11 cellular contexts compared by ENCODE assay signal in the genomic region with DNA sequence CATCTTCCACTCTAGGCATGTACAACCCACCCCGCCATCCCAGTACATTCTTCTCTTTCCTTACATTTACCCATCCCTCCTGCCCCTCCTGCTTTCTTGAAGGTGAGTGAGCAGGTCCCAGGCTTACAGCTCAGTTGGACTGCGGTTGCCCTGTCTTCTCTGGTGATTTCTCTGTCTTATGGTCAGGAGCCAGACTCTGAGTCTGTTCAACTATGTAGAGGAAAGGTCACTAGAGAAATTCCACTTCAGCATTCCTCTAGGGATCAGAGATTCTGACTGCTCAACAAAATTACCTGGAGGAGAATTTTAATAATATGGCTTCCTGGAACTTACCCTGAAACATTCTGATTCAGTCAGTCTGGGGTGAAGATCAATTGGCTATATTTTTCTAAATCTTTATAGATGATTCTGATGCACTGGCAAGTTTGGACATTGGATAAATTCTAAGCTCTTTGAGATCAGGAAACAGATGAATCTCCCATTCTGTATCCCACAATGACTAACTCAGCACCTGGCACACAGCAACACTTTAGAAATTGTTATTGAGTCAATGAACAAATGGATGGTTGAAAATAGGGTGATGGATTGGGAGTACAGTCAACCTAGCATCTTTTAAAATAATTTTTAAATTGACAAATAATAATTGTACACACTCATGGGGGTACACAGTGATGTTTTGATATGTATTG.
DNase-seq lines count a peak whose midpoint lies in the region; ATAC-seq and TF ChIP-seq lines count a peak whose summit lies in the region.
"Had no signal": no experiment of that assay in that cellular context is flagged by ENCODE, and none has a peak within 500 bp of the region (broad histone marks: within the 10 kb centered on the region; RNA-seq: fewer than 3 reads in every experiment).

No MANE protein-coding gene starts in this region.

- CTCF ChIA-PET in Caco-2 (lab: Charles Lee): no interaction called here

- H3K27ac ChIP-seq in duodenal mucosa (ENCODE audit: low read depth, low read length): peak overlapping the region; percentile 3
- H3K27ac ChIP-seq: lower lobe of right lung had no signal

- H3K4me1 ChIP-seq in Caco-2 (peaks cover 60% of the 10 kb centered on the region), duodenal mucosa (ENCODE audit: control insufficient read depth in 1 of 2, insufficient read depth in 2 of 2, low read length in 2 of 2) (peaks cover 43 to 56% of the 10 kb centered on the region in 2 donors)

- H3K27ac Mint-ChIP-seq in Caco-2 (ENCODE audit: unreplicated experiment) (peak overlapping the region; percentile 63), osteocyte (ENCODE audit: unreplicated experiment) (peak overlapping the region; percentile 94), endothelial cell (ENCODE audit: unreplicated experiment) (no peak overlapping the region)

- H3K36me3 Mint-ChIP-seq in Caco-2 (ENCODE audit: insufficient read depth, unreplicated experiment) (peaks cover 6% of the 10 kb centered on the region), osteocyte (ENCODE audit: unreplicated experiment) (no peaks in the 10 kb centered on the region), endothelial cell (ENCODE audit: low read depth, unreplicated experiment) (peaks cover 5% of the 10 kb centered on the region)

- H3K27me3 Mint-ChIP-seq in Caco-2 (ENCODE audit: insufficient read depth, unreplicated experiment): no peaks in the 10 kb centered on the region
- H3K27me3 Mint-ChIP-seq in osteocyte (ENCODE audit: unreplicated experiment): no peaks in the 10 kb centered on the region
- H3K27me3 Mint-ChIP-seq in endothelial cell (ENCODE audit: unreplicated experiment): peaks cover 11% of the 10 kb centered on the region

- BruUV-seq in Caco-2 (replicated peaks; lab: Mats Ljungman, UMichigan): no TSS peak

- H3K4me1 Mint-ChIP-seq in Caco-2 (ENCODE audit: low read depth, unreplicated experiment) (peaks cover 53% of the 10 kb centered on the region), osteocyte (ENCODE audit: unreplicated experiment) (peaks cover 93% of the 10 kb centered on the region), endothelial cell (ENCODE audit: unreplicated experiment) (peaks cover 57% of the 10 kb centered on the region)

- TF ChIP-seq CTCF in Caco-2 (IDR thresholded peaks at IDR 0.05; ENCODE audit: insufficient read depth in 1 of 2, low read depth in 1 of 2, low read length in 1 of 2, severe bottlenecking in 1 of 2, unreplicated experiment in 1 of 2): no peak
- TF ChIP-seq CTCF in osteocyte (IDR thresholded peaks at IDR 0.05): no peak
- TF ChIP-seq CTCF in endothelial cell (IDR thresholded peaks at IDR 0.05; ENCODE audit: unreplicated experiment): no peak

- H3K9me3 ChIP-seq in Caco-2: no peaks in the 10 kb centered on the region
- H3K9me3 ChIP-seq in duodenal mucosa (ENCODE audit: control insufficient read depth in 1 of 2, low read length in 2 of 2): no peaks in the 10 kb centered on the region
- H3K9me3 ChIP-seq: lower lobe of right lung had no signal

- peaks cover 9% of the 10 kb centered on the region for H3K9me3 Mint-ChIP-seq in Caco-2 (ENCODE audit: unreplicated experiment)
- H3K9me3 Mint-ChIP-seq in osteocyte (ENCODE audit: unreplicated experiment): no peaks in the 10 kb centered on the region
- H3K9me3 Mint-ChIP-seq in endothelial cell (ENCODE audit: unreplicated experiment): no peaks in the 10 kb centered on the region

- H3K4me3 ChIP-seq in Caco-2 (ENCODE audit: low read depth, low read length) (no peak overlapping the region), duodenal mucosa (ENCODE audit: low read depth in 1 of 2, low read length in 2 of 2) (no peak overlapping the region)
- H3K4me3 ChIP-seq: lower lobe of right lung had no signal

- intact Hi-C loops in Caco-2 (cut with micrococcal nuclease; ENCODE audit: unreplicated experiment) (no loop called here), Right ventricle myocardium superior (cut with DNase I) (no loop called here)

- ATAC-seq in GM21576 (IDR thresholded peaks at IDR 0.05; ENCODE audit: unreplicated experiment): no peak
- ATAC-seq in Right ventricle myocardium superior (ENCODE audit: poor library complexity): no peak
- ATAC-seq: lower lobe of right lung had no signal

- no peak overlapping the region for H3K9ac ChIP-seq in duodenal mucosa (ENCODE audit: low read depth in 1 of 2, low read length in 2 of 2)

- H3K27me3 ChIP-seq in Caco-2 (replicated peaks; ENCODE audit: control insufficient read depth, insufficient read depth, low read length): no peaks in the 10 kb centered on the region
- no peaks in the 10 kb centered on the region for H3K27me3 ChIP-seq in duodenal mucosa (ENCODE audit: control insufficient read depth in 1 of 2, insufficient read depth in 2 of 2, low read length in 2 of 2)

- no peak overlapping the region for H3K4me3 Mint-ChIP-seq in Caco-2 (ENCODE audit: unreplicated experiment)
- no peak overlapping the region for H3K4me3 Mint-ChIP-seq in osteocyte (ENCODE audit: unreplicated experiment)
- H3K4me3 Mint-ChIP-seq in endothelial cell (ENCODE audit: unreplicated experiment): no peak overlapping the region

- in situ Hi-C loops in G401 (cut with HindIII; ENCODE audit: low sequenced_read_pairs): no loop called here

- H3K36me3 ChIP-seq in Caco-2 (ENCODE audit: control insufficient read depth, insufficient read depth, low read length) (no peaks in the 10 kb centered on the region), duodenal mucosa (ENCODE audit: control insufficient read depth in 1 of 2, insufficient read depth in 2 of 2, low read length in 2 of 2) (no peaks in the 10 kb centered on the region)
- H3K36me3 ChIP-seq: lower lobe of right lung had no signal

- no peak for DNase-seq in Caco-2
- DNase-seq in NCI-H748 treated with DMSO at 0.1 percent for 48 hours (lab: John Stamatoyannopoulos, UW): peak; percentile 89
- DNase-seq in osteocyte (ENCODE audit: extremely low spot score, unreplicated experiment): no peak
- DNase-seq in endothelial cell (ENCODE audit: low spot score): no peak
- DNase-seq in G401 (ENCODE audit: low spot score): no peak
- DNase-seq in Right ventricle myocardium superior: no peak
- DNase-seq: activated CD4-positive, CD25-positive, alpha-beta regulatory T cell; lower lobe of right lung; small intestine had no signal

- POLR2A ChIA-PET in Caco-2 (lab: Charles Lee): no interaction called here
